Comparison of ENCODE assay signal across 15 cellular contexts in genomic region chr11:83303358-83303757, GRCh38.
"Had no signal": no experiment of that assay in that cellular context is flagged by ENCODE, and none has a peak within 500 bp of the region (broad histone marks: within the 10 kb centered on the region; RNA-seq: fewer than 3 reads in every experiment).

No MANE protein-coding gene starts in this region.

- DNase-seq: colonic mucosa; dermis blood vessel endothelial cell; foreskin melanocyte; head of caudate nucleus; hippocampal formation; left colon; mesendoderm; naive thymus-derived CD4-positive, alpha-beta T cell; nephron progenitor cell; posterior cingulate gyrus; sigmoid colon; stimulated activated naive CD4-positive, alpha-beta T cell; stomach; substantia nigra; transverse colon had no signal
